In the genomic region with DNA sequence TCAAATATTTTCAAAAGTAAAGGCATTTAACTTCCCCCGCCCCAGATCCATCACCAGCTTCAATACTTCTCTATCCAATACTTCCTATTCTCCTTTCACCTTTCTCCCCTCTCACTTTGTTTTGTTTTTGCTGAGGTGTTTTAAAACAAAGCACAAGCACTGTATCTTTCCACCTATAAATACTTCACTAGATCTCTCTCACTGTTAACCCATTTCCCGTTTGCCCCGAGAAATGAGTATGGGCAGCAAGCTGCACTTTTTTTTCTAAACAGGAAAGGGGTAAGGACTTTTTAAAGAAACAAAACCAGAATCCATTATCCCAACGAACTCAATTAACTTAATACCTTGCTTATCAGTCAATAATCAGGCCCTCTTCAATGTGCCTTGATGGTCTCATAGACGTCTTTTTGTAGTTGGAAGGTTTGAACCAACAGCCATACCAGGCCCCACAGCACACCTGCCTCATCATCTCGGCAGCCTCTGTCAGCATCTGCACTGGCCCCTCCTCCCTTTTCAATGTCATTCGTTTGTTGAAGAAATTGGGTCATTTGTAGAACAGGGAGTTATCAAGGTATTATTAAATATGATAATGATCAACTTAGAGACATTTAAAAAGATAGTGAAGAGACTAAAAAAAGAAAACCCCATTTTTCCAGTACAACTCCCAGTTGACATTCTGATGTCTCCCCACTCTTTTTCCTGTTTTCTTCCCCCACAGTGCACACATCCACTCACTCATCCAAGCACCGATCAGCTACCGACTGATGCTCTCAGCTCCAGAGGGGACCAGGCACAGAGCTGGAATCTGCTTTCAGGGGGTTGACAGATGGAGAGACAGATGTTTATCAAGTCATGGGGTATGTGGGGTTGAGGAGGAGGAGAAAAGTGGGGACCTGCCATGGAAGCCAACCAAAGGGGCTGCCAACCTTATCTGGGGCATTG, we compare ENCODE assay signal across 17 cellular contexts.
"Had no signal": no experiment of that assay in that cellular context is flagged by ENCODE, and none has a peak within 500 bp of the region (broad histone marks: within the 10 kb centered on the region; RNA-seq: fewer than 3 reads in every experiment).

No MANE protein-coding gene starts in this region.

- H3K36me3 ChIP-seq: brain microvascular endothelial cell, pancreas, upper lobe of left lung had no signal

- H3K9me3 ChIP-seq: pancreas, upper lobe of left lung had no signal

- H3K4me1 ChIP-seq: pancreas had no signal

- H3K9me3 Mint-ChIP-seq: dendritic cell treated with granulocyte-macrophage colony-stimulating factor and Interleukin-4, amounts not matched to agents 40 ng/mL and 50 ng/mL, for 4 days; endodermal cell; stimulated activated naive CD8-positive, alpha-beta T cell treated with anti-CD3 and anti-CD28 coated beads, Interleukin-15, Interleukin-2, amounts not matched to agents 100 ng/mL and 50 ng/mL, for 24 hours had no signal

- DNase-seq: activated CD4-positive, alpha-beta T cell treated with anti-CD3 and anti-CD28 coated beads, Interleukin-2, amount 50 U/mL, for 48 hours; activated CD4-positive, CD25-positive, alpha-beta regulatory T cell; activated CD8-positive, alpha-beta memory T cell treated with anti-CD3 and anti-CD28 coated beads, Interleukin-2, amount 50 U/mL, for 48 hours; activated naive CD4-positive, alpha-beta T cell treated with anti-CD3 and anti-CD28 coated beads, Interleukin-2, amount 50 U/mL, for 16 hours; amniotic stem cell; brain microvascular endothelial cell; cerebellar nuclear complex; endodermal cell; erythroblast; hippocampal formation; left ventricle myocardium superior; pancreas; stimulated activated CD4-positive, alpha-beta T cell treated with anti-CD3 and anti-CD28 coated beads, Interleukin-4, amount 100 ng/mL, for 1 hour; stimulated activated CD8-positive, alpha-beta memory T cell treated with anti-CD3 and anti-CD28 coated beads, Interleukin-4, amount 100 ng/mL, for 48 hours; upper lobe of left lung had no signal

- H3K4me3 Mint-ChIP-seq: dendritic cell treated with granulocyte-macrophage colony-stimulating factor and Interleukin-4, amounts not matched to agents 40 ng/mL and 50 ng/mL, for 4 days; endodermal cell; stimulated activated naive CD8-positive, alpha-beta T cell treated with anti-CD3 and anti-CD28 coated beads, Interleukin-15, Interleukin-2, amounts not matched to agents 100 ng/mL and 50 ng/mL, for 24 hours had no signal

- H3K4me3 ChIP-seq: pancreas, upper lobe of left lung had no signal

- H3K27ac Mint-ChIP-seq: dendritic cell treated with granulocyte-macrophage colony-stimulating factor and Interleukin-4, amounts not matched to agents 40 ng/mL and 50 ng/mL, for 4 days; endodermal cell; stimulated activated naive CD8-positive, alpha-beta T cell treated with anti-CD3 and anti-CD28 coated beads, Interleukin-15, Interleukin-2, amounts not matched to agents 100 ng/mL and 50 ng/mL, for 24 hours had no signal

- ATAC-seq: left ventricle myocardium superior, pancreas had no signal

- H3K27ac ChIP-seq: brain microvascular endothelial cell, pancreas, upper lobe of left lung had no signal

- H3K27me3 ChIP-seq: brain microvascular endothelial cell, pancreas, upper lobe of left lung had no signal
